In genomic region chr6:169719117-169719516, GRCh38 we compare ENCODE assay signal across 22 cellular contexts. TPM values are rescaled to one million over a fixed set of nuclear protein-coding genes. Genes with fewer than 3 reads are reported as not detected.
DNase-seq lines count a peak whose midpoint lies in the region; ATAC-seq and TF ChIP-seq lines count a peak whose summit lies in the region.
"Had no signal": no experiment of that assay in that cellular context is flagged by ENCODE, and none has a peak within 500 bp of the region (broad histone marks: within the 10 kb centered on the region; RNA-seq: fewer than 3 reads in every experiment).

No MANE protein-coding gene starts in this region.

- no peak overlapping the region for H2BK120ac ChIP-seq in IMR-90 (ENCODE audit: low read depth, low read length)

- H3K27me3 ChIP-seq in IMR-90 (ENCODE audit: control insufficient read depth, insufficient read depth, low read length) (no peaks in the 10 kb centered on the region), thyroid gland (no peaks in the 10 kb centered on the region)
- H3K27me3 ChIP-seq in naive thymus-derived CD4-positive, alpha-beta T cell (ENCODE audit: control insufficient read depth in 2 of 2, insufficient read depth in 2 of 2, low read length in 2 of 2), result no peaks in the 10 kb centered on the region
- H3K27me3 ChIP-seq: stomach, upper lobe of right lung had no signal

- H3K9ac ChIP-seq in IMR-90 (ENCODE audit: low read depth, low read length), result no peak overlapping the region

- H3K4me2 ChIP-seq in IMR-90 (ENCODE audit: low read depth, low read length), result no peak overlapping the region; the same call in 1 of the 2 replicates

- H3K4me3 Mint-ChIP-seq in activated CD8-positive, alpha-beta T cell treated with anti-CD3 and anti-CD28 coated beads for 36 hours, result no peak overlapping the region
- no peak overlapping the region for H3K4me3 Mint-ChIP-seq in activated CD8-positive, alpha-beta T cell treated with anti-CD3 and anti-CD28 coated beads, Interleukin-2, amount 10 ng/mL, durations not matched to agents 7 days and 5 days
- no peak overlapping the region for H3K4me3 Mint-ChIP-seq in activated naive CD8-positive, alpha-beta T cell
- H3K4me3 Mint-ChIP-seq in naive thymus-derived CD4-positive, alpha-beta T cell, result peak overlapping the region in 4 of 10 donors; percentile 7 to 49 (median 21)
- H3K4me3 Mint-ChIP-seq: T-helper 2 cell treated with Interferon-gamma antibody and Interleukin-4, amounts not matched to agents 5 μg/mL and 100 μg/mL, for 36 hours had no signal

- H3K36me3 ChIP-seq in IMR-90 (ENCODE audit: control insufficient read depth, insufficient read depth, low read length) (peaks cover 21% of the 10 kb centered on the region), thyroid gland (peaks cover 17 to 26% of the 10 kb centered on the region in 2 donors)
- H3K36me3 ChIP-seq in naive thymus-derived CD4-positive, alpha-beta T cell (ENCODE audit: control insufficient read depth in 2 of 3, insufficient read depth in 3 of 3, low read length in 3 of 3), result peaks cover 5 to 33% (median 16%) of the 10 kb centered on the region in 3 experiments

- WGBS in IMR-90 (ENCODE audit: extremely low coverage in 2 of 2, insufficient read length in 1 of 2), 2 experiments, result no CpG with 5 or more reads among the region's 4 CpGs
- 92 to 94% methylated on average over 4 of the region's 4 CpGs for WGBS in thyroid gland, 2 donors

- no peak overlapping the region for H2AK5ac ChIP-seq in IMR-90 (ENCODE audit: low read depth, low read length)

- H4K5ac ChIP-seq in IMR-90 (ENCODE audit: low read depth, low read length), result no peak overlapping the region

- H3K23ac ChIP-seq in IMR-90 (ENCODE audit: low read depth, low read length), result no peak overlapping the region

- H3K4me1 Mint-ChIP-seq in activated CD8-positive, alpha-beta T cell treated with anti-CD3 and anti-CD28 coated beads for 36 hours (ENCODE audit: low read depth), result peaks cover 33% of the 10 kb centered on the region
- peaks cover 22% of the 10 kb centered on the region for H3K4me1 Mint-ChIP-seq in activated CD8-positive, alpha-beta T cell treated with anti-CD3 and anti-CD28 coated beads, Interleukin-2, amount 10 ng/mL, durations not matched to agents 7 days and 5 days (ENCODE audit: low read depth)
- H3K4me1 Mint-ChIP-seq in activated naive CD8-positive, alpha-beta T cell (ENCODE audit: low read depth), result peaks cover 47% of the 10 kb centered on the region
- H3K4me1 Mint-ChIP-seq in naive thymus-derived CD4-positive, alpha-beta T cell, result peaks cover 19 to 68% (median 58%) of the 10 kb centered on the region in 7 donors

- peaks cover 22 to 35% of the 10 kb centered on the region in 2 experiments for H3K79me1 ChIP-seq in IMR-90 (ENCODE audit: low read depth in 1 of 2, low read length in 2 of 2)

- intact Hi-C loops in activated CD8-positive, alpha-beta T cell treated with anti-CD3 and anti-CD28 coated beads for 36 hours (cut with micrococcal nuclease), result no loop called here
- intact Hi-C loops in IMR-90 (cut with micrococcal nuclease) (no loop called here), thyroid gland (cut with DNase I) (no loop called here)
- intact Hi-C loops in naive thymus-derived CD4-positive, alpha-beta T cell (cut with micrococcal nuclease), result no loop called here

- no peak for TF ChIP-seq CTCF in activated CD8-positive, alpha-beta T cell treated with anti-CD3 and anti-CD28 coated beads for 36 hours (IDR thresholded peaks at IDR 0.05)
- TF ChIP-seq CTCF in IMR-90 (conservative IDR thresholded peaks at IDR 0.05; ENCODE audit: low read depth, low read length) (no peak), thyroid gland (IDR thresholded peaks at IDR 0.05) (no peak)

- H3K27me3 Mint-ChIP-seq in activated CD8-positive, alpha-beta T cell treated with anti-CD3 and anti-CD28 coated beads for 36 hours, result no peaks in the 10 kb centered on the region
- H3K27me3 Mint-ChIP-seq in activated CD8-positive, alpha-beta T cell treated with anti-CD3 and anti-CD28 coated beads, Interleukin-2, amount 10 ng/mL, durations not matched to agents 7 days and 5 days (ENCODE audit: low read depth), result no peaks in the 10 kb centered on the region
- H3K27me3 Mint-ChIP-seq in activated naive CD8-positive, alpha-beta T cell, result no peaks in the 10 kb centered on the region
- no peaks in the 10 kb centered on the region for H3K27me3 Mint-ChIP-seq in naive thymus-derived CD4-positive, alpha-beta T cell

- H3K4me3 ChIP-seq in IMR-90 (ENCODE audit: insufficient read depth, low read depth, low read length) (no peak overlapping the region), thyroid gland (replicated peaks in 1 of 3) (no peak overlapping the region)
- no peak overlapping the region for H3K4me3 ChIP-seq in naive thymus-derived CD4-positive, alpha-beta T cell (ENCODE audit: low read length)
- H3K4me3 ChIP-seq: lower lobe of right lung, prostate gland, SK-N-MC, stomach, upper lobe of right lung had no signal

- H3K27ac ChIP-seq in IMR-90 (ENCODE audit: insufficient read depth, low read length) (no peak overlapping the region), thyroid gland (no peak overlapping the region)
- H3K27ac ChIP-seq in naive thymus-derived CD4-positive, alpha-beta T cell (ENCODE audit: low read depth, low read length), result peak overlapping the region; percentile 25
- H3K27ac ChIP-seq: lower lobe of right lung, prostate gland, RWPE1, SK-N-MC, stomach, upper lobe of right lung had no signal

- 0 out of 2 replicates have a peak, but pooled peaks cover 2% of the 10 kb centered on the region for H3K4me1 ChIP-seq in IMR-90 (ENCODE audit: control insufficient read depth, insufficient read depth, low read length)
- H3K4me1 ChIP-seq in naive thymus-derived CD4-positive, alpha-beta T cell (ENCODE audit: control insufficient read depth in 2 of 2, insufficient read depth in 2 of 2, low read length in 2 of 2), result peaks cover 13 to 22% of the 10 kb centered on the region in 2 donors
- peaks cover 12 to 16% of the 10 kb centered on the region in 2 donors for H3K4me1 ChIP-seq in thyroid gland

- DNase-seq in activated CD8-positive, alpha-beta T cell treated with anti-CD3 and anti-CD28 coated beads for 36 hours, result no peak
- no peak for DNase-seq in activated CD8-positive, alpha-beta T cell treated with anti-CD3 and anti-CD28 coated beads, Interleukin-2, amount 10 ng/mL, durations not matched to agents 7 days and 5 days
- DNase-seq in IMR-90 (peak; percentile 50), thyroid gland (no peak)
- no peak for DNase-seq in naive thymus-derived CD4-positive, alpha-beta T cell
- DNase-seq: 8988T; activated CD4-positive, alpha-beta T cell treated with anti-CD3 and anti-CD28 coated beads, Interleukin-2, amount 50 U/mL, for 1 hour; activated effector memory CD4-positive, alpha-beta T cell treated with Interleukin-2 at 50 U/mL for 16 hours; AML-193; islet precursor cell; lower lobe of right lung; NCI-H187 treated with DMSO at 0.1 percent for 48 hours; NCI-H526 treated with DMSO at 0.1 percent for 48 hours; stomach; upper lobe of right lung had no signal

- peak overlapping the region; percentile 28 for H3K27ac Mint-ChIP-seq in activated CD8-positive, alpha-beta T cell treated with anti-CD3 and anti-CD28 coated beads for 36 hours
- no peak overlapping the region for H3K27ac Mint-ChIP-seq in activated CD8-positive, alpha-beta T cell treated with anti-CD3 and anti-CD28 coated beads, Interleukin-2, amount 10 ng/mL, durations not matched to agents 7 days and 5 days
- peak overlapping the region; percentile 69 for H3K27ac Mint-ChIP-seq in activated naive CD8-positive, alpha-beta T cell
- H3K27ac Mint-ChIP-seq in naive thymus-derived CD4-positive, alpha-beta T cell, result peak overlapping the region in 7 of 9 donors; percentile 34 to 95 (median 46)
- H3K27ac Mint-ChIP-seq: T-helper 2 cell treated with Interferon-gamma antibody and Interleukin-4, amounts not matched to agents 5 μg/mL and 100 μg/mL, for 36 hours had no signal

- no peak overlapping the region for H3K4ac ChIP-seq in IMR-90 (ENCODE audit: low read depth, low read length)

- H3K9me3 Mint-ChIP-seq in activated CD8-positive, alpha-beta T cell treated with anti-CD3 and anti-CD28 coated beads for 36 hours, result no peaks in the 10 kb centered on the region
- H3K9me3 Mint-ChIP-seq in activated CD8-positive, alpha-beta T cell treated with anti-CD3 and anti-CD28 coated beads, Interleukin-2, amount 10 ng/mL, durations not matched to agents 7 days and 5 days (ENCODE audit: insufficient read depth), result no peaks in the 10 kb centered on the region
- H3K9me3 Mint-ChIP-seq in activated naive CD8-positive, alpha-beta T cell (ENCODE audit: low read depth), result no peaks in the 10 kb centered on the region
- H3K9me3 Mint-ChIP-seq in naive thymus-derived CD4-positive, alpha-beta T cell, result peaks cover 0 to 3% (median 0%) of the 10 kb centered on the region in 11 donors
- H3K9me3 Mint-ChIP-seq: T-helper 2 cell treated with Interferon-gamma antibody and Interleukin-4, amounts not matched to agents 5 μg/mL and 100 μg/mL, for 36 hours had no signal

- no peak for TF ChIP-seq RAD21 in IMR-90 (IDR thresholded peaks at IDR 0.05; ENCODE audit: low read length)

- no peaks in the 10 kb centered on the region for H3K9me3 ChIP-seq in IMR-90 (ENCODE audit: control insufficient read depth, insufficient read depth, low read length)
- H3K9me3 ChIP-seq in naive thymus-derived CD4-positive, alpha-beta T cell (ENCODE audit: control insufficient read depth in 2 of 3, low read length in 3 of 3), result no peaks in the 10 kb centered on the region
- no peaks in the 10 kb centered on the region for H3K9me3 ChIP-seq in thyroid gland
- H3K9me3 ChIP-seq: lower lobe of right lung, prostate gland, stomach, upper lobe of right lung had no signal

- CTCF ChIA-PET in activated CD8-positive, alpha-beta T cell treated with anti-CD3 and anti-CD28 coated beads for 36 hours (lab: Charles Lee), result interaction anchor here (1.3 to 6.3 kb wide), 3 partner anchors 10 to 71 kb away, joined by 4 to 34 read pairs (median 17); partner anchors contain the start of genes C6orf120 and WDR27
- CTCF ChIA-PET in activated CD8-positive, alpha-beta T cell treated with anti-CD3 and anti-CD28 coated beads, Interleukin-2, amount 10 ng/mL, durations not matched to agents 7 days and 5 days (lab: Charles Lee), result interaction anchor here (1.1 to 2.8 kb wide), 4 partner anchors 10 to 71 kb away, joined by 3 to 9 read pairs (median 4); no protein-coding TSS in a partner anchor
- CTCF ChIA-PET in IMR-90 (lab: Yijun Ruan, JAX), result interaction anchor here (0.8 to 1.0 kb wide), 2 partner anchors 11 to 33 kb away, joined by 3 read pairs; no protein-coding TSS in a partner anchor
- CTCF ChIA-PET in naive thymus-derived CD4-positive, alpha-beta T cell (lab: Charles Lee), result interaction anchor here (0.7 kb wide), 1 partner anchor 16 kb away, joined by 5 read pairs; no protein-coding TSS in a partner anchor

- peaks cover 13% of the 10 kb centered on the region for H4K20me1 ChIP-seq in IMR-90 (ENCODE audit: insufficient read depth, low read length)

- H2BK20ac ChIP-seq in IMR-90 (ENCODE audit: low read depth, low read length), result no peak overlapping the region

- H3K56ac ChIP-seq in IMR-90 (ENCODE audit: extremely low read depth, insufficient read depth, low read length), result no peak overlapping the region

- peaks cover 48% of the 10 kb centered on the region for H3K36me3 Mint-ChIP-seq in activated CD8-positive, alpha-beta T cell treated with anti-CD3 and anti-CD28 coated beads for 36 hours (ENCODE audit: low read depth)
- peaks cover 43% of the 10 kb centered on the region for H3K36me3 Mint-ChIP-seq in activated CD8-positive, alpha-beta T cell treated with anti-CD3 and anti-CD28 coated beads, Interleukin-2, amount 10 ng/mL, durations not matched to agents 7 days and 5 days (ENCODE audit: low read depth)
- peaks cover 8% of the 10 kb centered on the region for H3K36me3 Mint-ChIP-seq in activated naive CD8-positive, alpha-beta T cell
- peaks cover 0 to 34% (median 12%) of the 10 kb centered on the region in 5 donors for H3K36me3 Mint-ChIP-seq in naive thymus-derived CD4-positive, alpha-beta T cell

- no peaks in the 10 kb centered on the region; the same call in 1 of the 2 replicates for H3K9me1 ChIP-seq in IMR-90 (ENCODE audit: insufficient read depth, low read length)

- no peak for ATAC-seq in activated CD8-positive, alpha-beta T cell treated with anti-CD3 and anti-CD28 coated beads for 36 hours
- ATAC-seq in activated CD8-positive, alpha-beta T cell treated with anti-CD3 and anti-CD28 coated beads, Interleukin-2, amount 10 ng/mL, durations not matched to agents 7 days and 5 days, result no peak
- ATAC-seq in IMR-90 (ENCODE audit: low read depth) (no peak), GM18498 (IDR thresholded peaks at IDR 0.05; ENCODE audit: unreplicated experiment) (no peak), HG02642 (IDR thresholded peaks at IDR 0.05; ENCODE audit: poor library complexity, unreplicated experiment) (no peak)
- ATAC-seq in naive thymus-derived CD4-positive, alpha-beta T cell, result no peak
- ATAC-seq: lower lobe of right lung, upper lobe of right lung had no signal

- no peak overlapping the region for H2AK9ac ChIP-seq in IMR-90 (replicated peaks; ENCODE audit: low read depth, low read length, poor library complexity)

- POLR2A ChIA-PET in activated CD8-positive, alpha-beta T cell treated with anti-CD3 and anti-CD28 coated beads for 36 hours (lab: Charles Lee), result interaction anchor here (0.9 to 3.0 kb wide), 3 partner anchors 12 to 17 kb away, joined by 3 to 18 read pairs (median 4); partner anchors contain the start of genes C6orf120 and WDR27
- POLR2A ChIA-PET in activated CD8-positive, alpha-beta T cell treated with anti-CD3 and anti-CD28 coated beads, Interleukin-2, amount 10 ng/mL, durations not matched to agents 7 days and 5 days (lab: Charles Lee), result no interaction called here
- POLR2A ChIA-PET in IMR-90 (lab: Charles Lee; ENCODE audit: unreplicated experiment), result no interaction called here
- POLR2A ChIA-PET in naive thymus-derived CD4-positive, alpha-beta T cell (lab: Charles Lee), result interaction anchor here (0.9 to 16.5 kb wide), 4 partner anchors 14 to 837 kb away, joined by 3 to 307 read pairs (median 4); partner anchors contain the start of genes C6orf120, TBP and WDR27

- H2BK15ac ChIP-seq in IMR-90 (ENCODE audit: low read depth, low read length), result no peak overlapping the region

- H4K8ac ChIP-seq in IMR-90 (ENCODE audit: low read depth in 2 of 2, low read length in 2 of 2), result no peak overlapping the region

- dilution Hi-C loops in IMR-90 (cut with HindIII; ENCODE audit: low sequenced_read_pairs, unreplicated experiment), result no loop called here

- in situ Hi-C loops in IMR-90 (cut with MboI; ENCODE audit: low sequenced_read_pairs), result loop anchor here (10.0 kb wide), 1 partner anchor 816 kb away; no protein-coding TSS in a partner anchor

- no peak overlapping the region for H2AFZ ChIP-seq in IMR-90 (replicated peaks; ENCODE audit: low read length, poor library complexity)

- no peak overlapping the region for H2BK5ac ChIP-seq in IMR-90 (ENCODE audit: low read depth, low read length, poor library complexity, severe bottlenecking)

- H3K14ac ChIP-seq in IMR-90 (replicated peaks; ENCODE audit: low read depth, low read length), result no peak overlapping the region

- no peak overlapping the region for H4K91ac ChIP-seq in IMR-90 (ENCODE audit: insufficient read depth, low read depth, low read length)

- BruUV-seq in IMR-90 (replicated peaks; lab: Mats Ljungman, UMichigan), result no TSS peak

- no peak overlapping the region for H3K18ac ChIP-seq in IMR-90 (ENCODE audit: low read depth, low read length)

- TF ChIP-seq POLR2A in IMR-90 (IDR thresholded peaks at IDR 0.05; ENCODE audit: low read depth, low read length) (no peak), thyroid gland (IDR thresholded peaks at IDR 0.05) (no peak)

RNA-seq across cellular contexts. Expression of gene PHF10, which starts 5.2 kb away (rescaled TPM):
- total RNA-seq in activated CD8-positive, alpha-beta T cell treated with anti-CD3 and anti-CD28 coated beads for 36 hours, result 10 to 100 TPM; 79.1 to 79.7 TPM
- total RNA-seq in activated CD8-positive, alpha-beta T cell treated with anti-CD3 and anti-CD28 coated beads, Interleukin-2, amount 10 ng/mL, durations not matched to agents 7 days and 5 days, result 10 to 100 TPM; 49.0 to 50.5 TPM
- total RNA-seq in IMR-90 (2012; rRNA removed) (7.3 and 12.2 TPM in 2 replicates), thyroid gland (10 to 100 TPM; 39.4 to 74.3 (median 60.0) TPM)
- polyA plus RNA-seq in IMR-90 (2012; rRNA removed), result 12.5 and 15.9 TPM in 2 replicates
- polyA plus RNA-seq in IMR-90 (2012; cell fraction: cytosol; rRNA removed), result 3.2 and 4.7 TPM in 2 replicates
- polyA plus RNA-seq in IMR-90 (2012; cell fraction: nucleus; rRNA removed; ENCODE audit: low replicate concordance), result 4.1 and 54.3 TPM in 2 replicates
- total RNA-seq in naive thymus-derived CD4-positive, alpha-beta T cell, result 100 to 1,000 TPM in 2 of 5 experiments, 10 to 100 TPM in 3; 58.7 to 124 (median 93.4) TPM
- polyA plus RNA-seq in naive thymus-derived CD4-positive, alpha-beta T cell, result 10 to 100 TPM; 17.1 to 21.9 TPM

RNA-seq across cellular contexts. Expression of gene C6orf120, which starts 17.2 kb away (rescaled TPM):
- total RNA-seq in activated CD8-positive, alpha-beta T cell treated with anti-CD3 and anti-CD28 coated beads for 36 hours, result 10 to 100 TPM; 14.2 to 16.3 TPM
- total RNA-seq in activated CD8-positive, alpha-beta T cell treated with anti-CD3 and anti-CD28 coated beads, Interleukin-2, amount 10 ng/mL, durations not matched to agents 7 days and 5 days, result 10 to 100 TPM; 17.4 to 18.3 TPM
- 26.7 and 44.2 TPM in 2 replicates for total RNA-seq in IMR-90 (2012; rRNA removed)
- 19.7 and 21.4 TPM in 2 replicates for polyA plus RNA-seq in IMR-90 (2012; rRNA removed)
- polyA plus RNA-seq in IMR-90 (2012; cell fraction: cytosol; rRNA removed), result 11.0 and 13.3 TPM in 2 replicates
- polyA plus RNA-seq in IMR-90 (2012; cell fraction: nucleus; rRNA removed; ENCODE audit: low replicate concordance), result 5.3 and 6.7 TPM in 2 replicates
- 10 to 100 TPM; 16.0 to 38.1 (median 19.3) TPM for total RNA-seq in naive thymus-derived CD4-positive, alpha-beta T cell
- 10 to 100 TPM in 1 of 2 donors, 1 to 10 TPM in 1; 8.7 to 13.0 TPM for polyA plus RNA-seq in naive thymus-derived CD4-positive, alpha-beta T cell
- total RNA-seq in thyroid gland, result 10 to 100 TPM; 19.8 to 32.1 (median 29.3) TPM

RNA-seq across cellular contexts. Expression of gene WDR27, which starts 17.3 kb away (rescaled TPM):
- total RNA-seq in activated CD8-positive, alpha-beta T cell treated with anti-CD3 and anti-CD28 coated beads for 36 hours, result 10 to 100 TPM; 48.8 to 49.6 TPM
- total RNA-seq in activated CD8-positive, alpha-beta T cell treated with anti-CD3 and anti-CD28 coated beads, Interleukin-2, amount 10 ng/mL, durations not matched to agents 7 days and 5 days, result 10 to 100 TPM; 22.9 to 25.3 TPM
- total RNA-seq in IMR-90 (2012; rRNA removed), result 7.0 and 7.8 TPM in 2 replicates
- polyA plus RNA-seq in IMR-90 (2012; rRNA removed), result 18.1 and 18.5 TPM in 2 replicates
- 6.0 and 7.7 TPM in 2 replicates for polyA plus RNA-seq in IMR-90 (2012; cell fraction: cytosol; rRNA removed)
- polyA plus RNA-seq in IMR-90 (2012; cell fraction: nucleus; rRNA removed; ENCODE audit: low replicate concordance), result 206 and 209 TPM in 2 replicates
- total RNA-seq in naive thymus-derived CD4-positive, alpha-beta T cell, result 10 to 100 TPM; 22.7 to 89.0 (median 41.4) TPM
- 1 to 10 TPM; 6.7 to 6.8 TPM for polyA plus RNA-seq in naive thymus-derived CD4-positive, alpha-beta T cell
- total RNA-seq in thyroid gland, result 10 to 100 TPM; 48.9 to 74.6 (median 51.8) TPM

RNA-seq across cellular contexts. Expression of gene DYNLT2, which starts 32.3 kb away (rescaled TPM):
- total RNA-seq in activated CD8-positive, alpha-beta T cell treated with anti-CD3 and anti-CD28 coated beads for 36 hours, result 1 to 10 TPM; 2.2 to 2.4 TPM
- total RNA-seq in activated CD8-positive, alpha-beta T cell treated with anti-CD3 and anti-CD28 coated beads, Interleukin-2, amount 10 ng/mL, durations not matched to agents 7 days and 5 days, result 1 to 10 TPM; 2.1 to 2.6 TPM
- total RNA-seq in IMR-90 (2012; rRNA removed), result 0.36 and 1.1 TPM in 2 replicates
- 0.32 and 0.44 TPM in 2 replicates for polyA plus RNA-seq in IMR-90 (2012; rRNA removed)
- 0.05 TPM in 2 replicates for polyA plus RNA-seq in IMR-90 (2012; cell fraction: cytosol; rRNA removed)
- polyA plus RNA-seq in IMR-90 (2012; cell fraction: nucleus; rRNA removed; ENCODE audit: low replicate concordance), result 0.22 and 1.4 TPM in 2 replicates
- total RNA-seq in naive thymus-derived CD4-positive, alpha-beta T cell, result 1 to 10 TPM; 2.5 to 4.7 (median 4.1) TPM
- 1 to 10 TPM in 1 of 2 donors, under 1 TPM in 1; 0.58 to 1.6 TPM for polyA plus RNA-seq in naive thymus-derived CD4-positive, alpha-beta T cell
- 1 to 10 TPM in 3 of 4 donors, under 1 TPM in 1; 0.50 to 5.5 (median 2.5) TPM for total RNA-seq in thyroid gland

RNA-seq across cellular contexts. Expression of gene ERMARD, which starts 32.3 kb away (rescaled TPM):
- total RNA-seq in activated CD8-positive, alpha-beta T cell treated with anti-CD3 and anti-CD28 coated beads for 36 hours, result 10 to 100 TPM; 24.9 to 26.6 TPM
- 10 to 100 TPM; 28.7 to 33.0 TPM for total RNA-seq in activated CD8-positive, alpha-beta T cell treated with anti-CD3 and anti-CD28 coated beads, Interleukin-2, amount 10 ng/mL, durations not matched to agents 7 days and 5 days
- total RNA-seq in IMR-90 (2012; rRNA removed) (15.1 and 17.2 TPM in 2 replicates), thyroid gland (10 to 100 TPM; 29.4 to 49.8 (median 32.0) TPM)
- polyA plus RNA-seq in IMR-90 (2012; rRNA removed), result 25.4 and 26.1 TPM in 2 replicates
- polyA plus RNA-seq in IMR-90 (2012; cell fraction: cytosol; rRNA removed), result 16.5 and 18.7 TPM in 2 replicates
- polyA plus RNA-seq in IMR-90 (2012; cell fraction: nucleus; rRNA removed; ENCODE audit: low replicate concordance), result 146 and 180 TPM in 2 replicates
- total RNA-seq in naive thymus-derived CD4-positive, alpha-beta T cell, result 10 to 100 TPM; 30.3 to 43.7 (median 35.7) TPM
- 10 to 100 TPM in 1 of 2 donors, 1 to 10 TPM in 1; 5.5 to 18.5 TPM for polyA plus RNA-seq in naive thymus-derived CD4-positive, alpha-beta T cell

Comparison
In these comparisons a context has a peak if more than half of its experiments do, and no peak if none do; other contexts are left out.
1. POLR2A ChIA-PET loops: an anchor here in activated CD8-positive, alpha-beta T cell treated with anti-CD3 and anti-CD28 coated beads for 36 hours (0.9 to 3.0 kb wide) and naive thymus-derived CD4-positive, alpha-beta T cell (0.9 to 16.5 kb wide); none called in activated CD8-positive, alpha-beta T cell treated with anti-CD3 and anti-CD28 coated beads, Interleukin-2, amount 10 ng/mL, durations not matched to agents 7 days and 5 days and IMR-90.